In genomic region chr5:56677693-56678092, GRCh38 we compare ENCODE assay signal across 2 cellular contexts.
TF ChIP-seq lines count a peak whose summit lies in the region.

No MANE protein-coding gene starts in this region.

TF ChIP-seq in liver, 16 proteins besides CTCF, POLR2A, EP300 and RAD21:
- TF ChIP-seq NR2F2 (IDR thresholded peaks at IDR 0.05) (peak; percentile 74), SP1 (IDR thresholded peaks at IDR 0.05) (no peak)

TF ChIP-seq in HepG2, 621 proteins besides CTCF, POLR2A, EP300 and RAD21:
- no peak for TF ChIP-seq POGK (CRISPR knock-in tag; conservative IDR thresholded peaks at IDR 0.05)
- no peak for TF ChIP-seq ESRRA (CRISPR knock-in tag; IDR thresholded peaks at IDR 0.05; ENCODE audit: low read depth)
- no peak for TF ChIP-seq AGO1 (IDR thresholded peaks at IDR 0.05; ENCODE audit: low read depth, low read length, poor library complexity, severe bottlenecking)
TF ChIP-seq in HepG2: peak in this region for 0.
